1 cellular context compared by ENCODE assay signal in genomic region chr19:41324231-41324702, GRCh38.
TF ChIP-seq lines count a peak whose summit lies in the region.

No MANE protein-coding gene starts in this region.

TF ChIP-seq in SK-N-SH treated with all-trans-retinoic acid at 6 μM for 48 hours, 23 proteins besides CTCF, POLR2A, EP300 and RAD21 (continued from another document):
- TF ChIP-seq PATZ1 (CRISPR knock-in tag; IDR thresholded peaks at IDR 0.05; ENCODE audit: borderline replicate concordance) = no peak
